In the genomic region with DNA sequence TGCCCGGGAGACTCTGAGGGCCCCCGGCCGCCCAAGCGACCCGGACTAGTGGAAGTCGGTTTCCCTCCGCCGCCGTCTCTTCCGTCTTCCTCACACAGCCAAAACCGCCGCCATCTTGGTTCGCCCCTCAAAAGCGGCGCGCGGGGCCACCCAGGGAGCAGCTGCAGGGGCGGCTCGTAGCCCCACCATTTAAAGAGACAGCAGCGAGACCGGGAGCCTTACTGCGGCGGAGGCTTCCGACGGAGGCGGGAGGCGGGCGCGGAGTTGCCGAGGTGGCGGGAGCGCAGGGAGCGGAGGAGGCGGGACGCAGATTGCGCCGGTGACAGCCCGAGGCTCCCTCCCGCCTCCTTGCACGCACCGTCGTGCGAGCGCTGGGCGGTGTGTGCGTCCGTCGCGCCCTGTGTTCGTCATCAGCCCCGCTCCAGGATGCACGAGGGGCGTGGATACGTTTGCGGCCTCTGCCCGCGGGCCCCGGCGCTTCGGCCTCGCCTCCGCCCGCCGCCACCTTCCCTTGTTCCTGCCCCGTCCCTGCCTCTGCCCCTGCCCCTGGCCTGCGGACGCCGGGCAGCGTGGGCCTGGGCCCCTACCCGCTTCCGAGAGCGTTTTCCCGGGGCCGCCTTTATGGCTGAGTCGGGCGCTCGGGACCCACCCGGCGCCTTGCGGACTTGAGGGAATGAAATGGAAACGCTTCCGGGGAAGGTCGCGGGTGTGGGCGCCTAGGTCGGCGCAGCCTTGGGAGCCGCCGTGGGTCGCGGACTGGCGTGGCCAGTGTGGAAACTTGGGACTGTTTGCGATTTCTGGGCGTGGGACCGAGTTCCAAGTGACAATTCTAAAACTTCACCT, we compare ENCODE assay signal across 8 cellular contexts. TPM values are rescaled to one million over a fixed set of nuclear protein-coding genes. Genes with fewer than 3 reads are reported as not detected.
DNase-seq lines count a peak whose midpoint lies in the region; ATAC-seq and TF ChIP-seq lines count a peak whose summit lies in the region.

Gene PPP4R3A, minus strand, starts transcription at position 140 of the 843 bp plus-strand sequence. CDS start 663 bp downstream, outside the sequence.

- peaks cover 31% of the 10 kb centered on the region for H3K36me3 Mint-ChIP-seq in activated CD4-positive, alpha-beta T cell treated with anti-CD3 and anti-CD28 coated beads, Interleukin-2, amount 10 ng/mL, durations not matched to agents 24 days and 14 days (ENCODE audit: low read depth)

- ATAC-seq in GM19324 (IDR thresholded peaks at IDR 0.05; ENCODE audit: low FRiP score, unreplicated experiment): peak; percentile 89
- peak; percentile 74 for ATAC-seq in HG03469 (IDR thresholded peaks at IDR 0.05; ENCODE audit: unreplicated experiment)

- no peaks in the 10 kb centered on the region; the same call in 1 of the 2 replicates for H3K27me3 ChIP-seq in BJ (ENCODE audit: control insufficient read depth, insufficient read depth, low read length)

- no peaks in the 10 kb centered on the region for H3K36me3 ChIP-seq in BJ (ENCODE audit: control insufficient read depth, insufficient read depth, low read length)

- peaks cover 3% of the 10 kb centered on the region for H3K27me3 Mint-ChIP-seq in activated CD4-positive, alpha-beta T cell treated with anti-CD3 and anti-CD28 coated beads, Interleukin-2, amount 10 ng/mL, durations not matched to agents 24 days and 14 days

- CTCF ChIA-PET in BJ (lab: Yijun Ruan, JAX): no interaction called here

- H3K27ac Mint-ChIP-seq in activated CD4-positive, alpha-beta T cell treated with anti-CD3 and anti-CD28 coated beads, Interleukin-2, amount 10 ng/mL, durations not matched to agents 24 days and 14 days: peak within 1 kb of the TSS; percentile 100

- POLR2A ChIA-PET in BJ (lab: Charles Lee): no interaction called here

- H3K4me1 Mint-ChIP-seq in activated CD4-positive, alpha-beta T cell treated with anti-CD3 and anti-CD28 coated beads, Interleukin-2, amount 10 ng/mL, durations not matched to agents 24 days and 14 days: peaks cover 18% of the 10 kb centered on the region

- intact Hi-C loops in activated CD4-positive, alpha-beta T cell treated with anti-CD3 and anti-CD28 coated beads, Interleukin-2, amount 10 ng/mL, durations not matched to agents 24 days and 14 days (cut with micrococcal nuclease): loop anchor here (2.0 to 10.0 kb wide), 9 partner anchors 46 to 1128 kb away; partner anchors contain the start of genes CPSF2, NDUFB1, RPS6KA5 and TRIP11

- H3K9me3 Mint-ChIP-seq in activated CD4-positive, alpha-beta T cell treated with anti-CD3 and anti-CD28 coated beads, Interleukin-2, amount 10 ng/mL, durations not matched to agents 24 days and 14 days: no peaks in the 10 kb centered on the region

- H3K4me3 ChIP-seq in BJ (ENCODE audit: low read depth, low read length) (peak within 1 kb of the TSS; percentile 75), coronary artery (peak within 1 kb of the TSS; percentile 84)

- DNase-seq in BJ (ENCODE audit: low read depth): peak; percentile 81
- peak; percentile 90 for DNase-seq in NCI-H526 treated with DMSO at 0.1 percent for 48 hours (lab: John Stamatoyannopoulos, UW)
- peak; percentile 97 for DNase-seq in activated CD4-positive, alpha-beta T cell treated with anti-CD3 and anti-CD28 coated beads, Interleukin-2, amount 10 ng/mL, durations not matched to agents 24 days and 14 days
- peak; percentile 96 for DNase-seq in coronary artery (ENCODE audit: low spot score)
- DNase-seq in left kidney (ENCODE audit: low read depth, low spot score): peak; percentile 98
- DNase-seq in stimulated activated CD4-positive, alpha-beta T cell treated with anti-CD3 and anti-CD28 coated beads, Interleukin-2, amount 100 ng/mL, for 24 hours: peak; percentile 94 to 95

- TF ChIP-seq CTCF in BJ (IDR thresholded peaks at IDR 0.05; ENCODE audit: insufficient read depth, low read depth, low read length): no peak
- no peak for TF ChIP-seq CTCF in coronary artery (IDR thresholded peaks at IDR 0.05)

- peak within 1 kb of the TSS; percentile 97 for H3K4me3 Mint-ChIP-seq in activated CD4-positive, alpha-beta T cell treated with anti-CD3 and anti-CD28 coated beads, Interleukin-2, amount 10 ng/mL, durations not matched to agents 24 days and 14 days

- peak within 1 kb of the TSS; percentile 96 for H3K27ac ChIP-seq in coronary artery

RNA-seq across cellular contexts. Expression of gene PPP4R3A, which starts in this region (rescaled TPM):
- 18.3 and 36.1 TPM in 2 replicates for polyA plus RNA-seq in BJ (2011; rRNA removed)
- 17.4 and 19.9 TPM in 2 replicates for polyA minus RNA-seq in BJ (2011; rRNA and poly(A)+ RNA removed)
- total RNA-seq in activated CD4-positive, alpha-beta T cell treated with anti-CD3 and anti-CD28 coated beads, Interleukin-2, amount 10 ng/mL, durations not matched to agents 24 days and 14 days: 119 and 138 TPM in 2 replicates

Comparison
In these comparisons a context has a peak if more than half of its experiments do, and no peak if none do; other contexts are left out.
1. Peak in every context shown above with its lines: DNase-seq, ATAC-seq, H3K4me3 ChIP-seq and H3K27ac ChIP-seq.